ENCODE assay signal across 9 cellular contexts in the genomic region with DNA sequence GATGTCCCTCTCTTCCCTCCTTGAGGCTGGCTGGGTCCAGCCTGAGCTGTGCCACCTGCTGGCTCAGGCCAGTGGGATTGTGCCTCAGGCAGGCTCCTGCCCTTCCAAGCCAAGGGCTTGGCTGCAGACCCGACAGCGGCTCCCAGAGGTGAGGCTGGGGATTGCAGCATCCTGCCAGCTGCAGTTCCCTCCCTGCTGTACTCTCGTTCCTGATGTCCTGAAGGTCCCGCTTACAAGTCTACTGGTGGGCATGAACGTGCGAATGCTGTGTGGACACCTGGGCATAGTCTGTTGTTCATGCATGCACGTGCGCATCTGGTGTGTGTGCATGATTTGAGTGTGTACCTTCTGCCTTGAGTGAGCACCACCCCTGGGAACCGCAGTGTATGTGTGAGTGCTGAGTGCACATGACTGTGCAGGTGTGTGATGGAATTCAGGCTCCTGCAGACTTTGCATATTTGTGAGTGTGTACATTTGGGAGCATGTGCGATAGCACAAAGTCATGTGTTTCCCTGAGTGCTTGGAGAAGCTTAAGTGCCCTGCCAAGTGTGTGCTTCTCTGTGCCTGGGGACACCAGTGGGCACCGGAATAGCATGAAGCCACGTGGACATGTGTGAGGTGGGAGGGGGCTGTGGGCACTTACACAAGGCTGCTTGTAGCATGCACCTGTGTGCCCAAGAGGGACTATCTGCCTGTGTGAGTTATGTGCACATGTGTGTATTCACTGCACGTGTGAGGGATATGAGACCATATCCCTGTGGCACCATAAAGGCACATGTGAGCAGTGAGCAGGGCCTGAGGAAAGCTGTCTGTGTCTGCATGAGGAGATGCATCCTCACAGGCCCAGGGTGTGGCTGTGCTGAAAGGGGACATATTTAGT. TPM values are rescaled to one million over a fixed set of nuclear protein-coding genes. Genes with fewer than 3 reads are reported as not detected.
DNase-seq lines count a peak whose midpoint lies in the region; ATAC-seq and TF ChIP-seq lines count a peak whose summit lies in the region.
"Had no signal": no experiment of that assay in that cellular context is flagged by ENCODE, and none has a peak within 500 bp of the region (broad histone marks: within the 10 kb centered on the region; RNA-seq: fewer than 3 reads in every experiment).

No MANE protein-coding gene starts in this region.

- intact Hi-C loops in naive thymus-derived CD4-positive, alpha-beta T cell (cut with micrococcal nuclease), result loop anchor here in 1 of 2 donors (1.0 kb wide), 1 partner anchor 61 kb away; no protein-coding TSS in a partner anchor

- ATAC-seq in activated CD8-positive, alpha-beta memory T cell treated with anti-CD3 and anti-CD28 coated beads, Interleukin-2, amount 10 ng/mL, durations not matched to agents 7 days and 5 days, result peak; percentile 78
- peak; percentile 86 for ATAC-seq in naive thymus-derived CD4-positive, alpha-beta T cell
- no peak for ATAC-seq in HG02678 (IDR thresholded peaks at IDR 0.05; ENCODE audit: unreplicated experiment)

- POLR2A ChIA-PET in CD8-positive, alpha-beta memory T cell (lab: Charles Lee), result no interaction called here
- POLR2A ChIA-PET in naive thymus-derived CD4-positive, alpha-beta T cell (lab: Charles Lee), result no interaction called here

- H3K9me3 ChIP-seq in CD8-positive, alpha-beta memory T cell (ENCODE audit: low read length), result no peaks in the 10 kb centered on the region
- H3K9me3 ChIP-seq in naive thymus-derived CD4-positive, alpha-beta T cell (ENCODE audit: control insufficient read depth in 2 of 3, low read length in 3 of 3), result no peaks in the 10 kb centered on the region

- H3K27ac ChIP-seq in CD8-positive, alpha-beta memory T cell (ENCODE audit: low read depth, low read length), result no peak overlapping the region
- H3K27ac ChIP-seq in naive thymus-derived CD4-positive, alpha-beta T cell (ENCODE audit: low read depth, low read length), result no peak overlapping the region

- H3K4me1 Mint-ChIP-seq in CD8-positive, alpha-beta memory T cell, result no peaks in the 10 kb centered on the region
- H3K4me1 Mint-ChIP-seq in activated CD8-positive, alpha-beta memory T cell treated with anti-CD3 and anti-CD28 coated beads, Interleukin-2, amount 10 ng/mL, durations not matched to agents 7 days and 5 days, result no peaks in the 10 kb centered on the region
- peaks cover 0 to 6% (median 4%) of the 10 kb centered on the region in 7 donors for H3K4me1 Mint-ChIP-seq in naive thymus-derived CD4-positive, alpha-beta T cell

- H3K9me3 Mint-ChIP-seq in CD8-positive, alpha-beta memory T cell, result no peaks in the 10 kb centered on the region
- H3K9me3 Mint-ChIP-seq in activated CD8-positive, alpha-beta memory T cell treated with anti-CD3 and anti-CD28 coated beads, Interleukin-2, amount 10 ng/mL, durations not matched to agents 7 days and 5 days (ENCODE audit: low read depth), result no peaks in the 10 kb centered on the region
- H3K9me3 Mint-ChIP-seq in naive thymus-derived CD4-positive, alpha-beta T cell, result no peaks in the 10 kb centered on the region

- CTCF ChIA-PET in CD8-positive, alpha-beta memory T cell (lab: Charles Lee), result interaction anchor here (1.3 kb wide), 1 partner anchor 11 kb away, joined by 5 read pairs; no protein-coding TSS in a partner anchor
- CTCF ChIA-PET in activated CD8-positive, alpha-beta memory T cell treated with anti-CD3 and anti-CD28 coated beads, Interleukin-2, amount 10 ng/mL, durations not matched to agents 7 days and 5 days (lab: Charles Lee), result interaction anchor here (0.8 to 3.2 kb wide), 20 partner anchors 8 to 97 kb away, joined by 3 to 10 read pairs (median 4); a partner anchor contains a TSS
- CTCF ChIA-PET in naive thymus-derived CD4-positive, alpha-beta T cell (lab: Charles Lee), result interaction anchor here (0.7 to 1.6 kb wide), 5 partner anchors 9 to 287 kb away, joined by 3 to 5 read pairs (median 3); no protein-coding TSS in a partner anchor

- H3K4me1 ChIP-seq in CD8-positive, alpha-beta memory T cell (ENCODE audit: insufficient read depth, low read length), result no peaks in the 10 kb centered on the region
- no peaks in the 10 kb centered on the region for H3K4me1 ChIP-seq in naive thymus-derived CD4-positive, alpha-beta T cell (ENCODE audit: control insufficient read depth in 2 of 2, insufficient read depth in 2 of 2, low read length in 2 of 2)

- H3K27me3 Mint-ChIP-seq in CD8-positive, alpha-beta memory T cell, result peaks cover 18 to 28% of the 10 kb centered on the region in 2 donors
- H3K27me3 Mint-ChIP-seq in activated CD8-positive, alpha-beta memory T cell treated with anti-CD3 and anti-CD28 coated beads, Interleukin-2, amount 10 ng/mL, durations not matched to agents 7 days and 5 days, result peaks cover 13% of the 10 kb centered on the region
- H3K27me3 Mint-ChIP-seq in naive thymus-derived CD4-positive, alpha-beta T cell, result peaks cover 0 to 29% (median 2%) of the 10 kb centered on the region in 5 donors

- TF ChIP-seq CTCF in epithelial cell of proximal tubule (conservative IDR thresholded peaks at IDR 0.05; ENCODE audit: low read depth, low read length), result peak; percentile 100

- H3K27ac Mint-ChIP-seq in CD8-positive, alpha-beta memory T cell, result no peak overlapping the region
- H3K27ac Mint-ChIP-seq in activated CD8-positive, alpha-beta memory T cell treated with anti-CD3 and anti-CD28 coated beads, Interleukin-2, amount 10 ng/mL, durations not matched to agents 7 days and 5 days, result no peak overlapping the region
- H3K27ac Mint-ChIP-seq in naive thymus-derived CD4-positive, alpha-beta T cell, result no peak overlapping the region

- H3K36me3 ChIP-seq in CD8-positive, alpha-beta memory T cell (ENCODE audit: insufficient read depth, low read length), result no peaks in the 10 kb centered on the region
- no peaks in the 10 kb centered on the region for H3K36me3 ChIP-seq in H7 (replicated peaks; ENCODE audit: control insufficient read depth, insufficient read depth, low read length)
- no peaks in the 10 kb centered on the region for H3K36me3 ChIP-seq in naive thymus-derived CD4-positive, alpha-beta T cell (ENCODE audit: control insufficient read depth in 2 of 3, insufficient read depth in 3 of 3, low read length in 3 of 3)

- H3K27me3 ChIP-seq in CD8-positive, alpha-beta memory T cell (ENCODE audit: insufficient read depth, low read length, poor library complexity, severe bottlenecking), result no peaks in the 10 kb centered on the region
- H3K27me3 ChIP-seq in H7 (ENCODE audit: control insufficient read depth, insufficient read depth, low read length), result no peaks in the 10 kb centered on the region
- H3K27me3 ChIP-seq in naive thymus-derived CD4-positive, alpha-beta T cell (ENCODE audit: control insufficient read depth in 2 of 2, insufficient read depth in 2 of 2, low read length in 2 of 2), result no peaks in the 10 kb centered on the region

- H3K4me3 Mint-ChIP-seq in CD8-positive, alpha-beta memory T cell, result peak overlapping the region in 1 of 7 donors; percentile 67
- H3K4me3 Mint-ChIP-seq in activated CD8-positive, alpha-beta memory T cell treated with anti-CD3 and anti-CD28 coated beads, Interleukin-2, amount 10 ng/mL, durations not matched to agents 7 days and 5 days, result no peak overlapping the region
- no peak overlapping the region for H3K4me3 Mint-ChIP-seq in naive thymus-derived CD4-positive, alpha-beta T cell

- H3K36me3 Mint-ChIP-seq in CD8-positive, alpha-beta memory T cell, result no peaks in the 10 kb centered on the region
- H3K36me3 Mint-ChIP-seq in activated CD8-positive, alpha-beta memory T cell treated with anti-CD3 and anti-CD28 coated beads, Interleukin-2, amount 10 ng/mL, durations not matched to agents 7 days and 5 days, result no peaks in the 10 kb centered on the region
- no peaks in the 10 kb centered on the region for H3K36me3 Mint-ChIP-seq in naive thymus-derived CD4-positive, alpha-beta T cell

- no peak overlapping the region for H3K4me3 ChIP-seq in CD8-positive, alpha-beta memory T cell (ENCODE audit: low read length)
- H3K4me3 ChIP-seq in H7 (ENCODE audit: insufficient read depth, low read depth, low read length) (no peak overlapping the region), epithelial cell of proximal tubule (ENCODE audit: low read depth, low read length) (no peak overlapping the region)
- no peak overlapping the region for H3K4me3 ChIP-seq in naive thymus-derived CD4-positive, alpha-beta T cell (ENCODE audit: low read length)

- DNase-seq in CD8-positive, alpha-beta memory T cell, result peak in 4 of 5 donors; percentile 21 to 50 (median 28)
- DNase-seq in H7 (peak; percentile 95), NCI-H774 (lab: John Stamatoyannopoulos, UW) (peak; percentile 76), epithelial cell of proximal tubule (ENCODE audit: low read depth) (no peak), stromal cell of bone marrow (ENCODE audit: low read depth) (peak; percentile 58)
- peak; percentile 79 for DNase-seq in activated CD8-positive, alpha-beta memory T cell treated with anti-CD3 and anti-CD28 coated beads, Interleukin-2, amount 10 ng/mL, durations not matched to agents 7 days and 5 days
- peak in 7 of 9 donors; percentile 14 to 71 (median 29) for DNase-seq in naive thymus-derived CD4-positive, alpha-beta T cell

RNA-seq across cellular contexts. Expression of a gene that starts 19.3 kb away (rescaled TPM):
- 1 to 10 TPM; 3.2 to 5.6 TPM for total RNA-seq in CD8-positive, alpha-beta memory T cell
- not detected for polyA plus RNA-seq in CD8-positive, alpha-beta memory T cell
- 0.80 and 1.1 TPM in 2 replicates for total RNA-seq in H7 (2014; rRNA removed; shearing (Covaris generic))
- total RNA-seq in activated CD8-positive, alpha-beta memory T cell treated with anti-CD3 and anti-CD28 coated beads, Interleukin-2, amount 10 ng/mL, durations not matched to agents 7 days and 5 days, result 10 to 100 TPM in 1 of 2 experiments, 1 to 10 TPM in 1; 4.7 to 18.3 TPM
- 495 and 768 TPM in 2 replicates for total RNA-seq in epithelial cell of proximal tubule
- total RNA-seq in naive thymus-derived CD4-positive, alpha-beta T cell, result 10 to 100 TPM in 1 of 5 experiments, not detected in 4; 36.1 TPM
- polyA plus RNA-seq in naive thymus-derived CD4-positive, alpha-beta T cell, result not detected

RNA-seq across cellular contexts. Expression of a gene that starts 22.0 kb away (rescaled TPM):
- total RNA-seq in CD8-positive, alpha-beta memory T cell, result not detected
- polyA plus RNA-seq in CD8-positive, alpha-beta memory T cell, result not detected
- not detected in 2 replicates for total RNA-seq in H7 (2014; rRNA removed; shearing (Covaris generic))
- total RNA-seq in activated CD8-positive, alpha-beta memory T cell treated with anti-CD3 and anti-CD28 coated beads, Interleukin-2, amount 10 ng/mL, durations not matched to agents 7 days and 5 days, result not detected
- 18.0 and 32.1 TPM in 2 replicates for total RNA-seq in epithelial cell of proximal tubule
- total RNA-seq in naive thymus-derived CD4-positive, alpha-beta T cell, result under 1 TPM in 1 of 5 experiments, not detected in 4; 0.12 TPM
- not detected for polyA plus RNA-seq in naive thymus-derived CD4-positive, alpha-beta T cell
- total RNA-seq: T-helper 1 cell treated with Interleukin-12 subunit alpha and Interleukin-12 subunit beta and Interleukin-4 antibody, amounts not matched to agents 30 ng/mL and 1 ng/mL, for 36 hours had no signal

Comparison
In these comparisons a context has a peak if more than half of its experiments do, and no peak if none do; other contexts are left out.
1. RNA of a gene that starts 19.3 kb away (total RNA-seq): 495 to 768 TPM in epithelial cell of proximal tubule; 4.7 to 18.3 TPM in activated CD8-positive, alpha-beta memory T cell treated with anti-CD3 and anti-CD28 coated beads, Interleukin-2, amount 10 ng/mL, durations not matched to agents 7 days and 5 days, 3.2 to 5.6 TPM in CD8-positive, alpha-beta memory T cell, 0.80 to 1.1 TPM in H7 and 36.1 TPM in naive thymus-derived CD4-positive, alpha-beta T cell; every median in the first group is over 10 times any median in the second.
2. RNA of a gene that starts 22.0 kb away (total RNA-seq): 18.0 to 32.1 TPM in epithelial cell of proximal tubule; not detected in CD8-positive, alpha-beta memory T cell, not detected in H7, not detected in activated CD8-positive, alpha-beta memory T cell treated with anti-CD3 and anti-CD28 coated beads, Interleukin-2, amount 10 ng/mL, durations not matched to agents 7 days and 5 days and 0.12 TPM in naive thymus-derived CD4-positive, alpha-beta T cell; every median in the first group is over 10 times any median in the second.